ENCODE assay signal across 2 cellular contexts in genomic region chr12:112191840-112192321, GRCh38.
TF ChIP-seq lines count a peak whose summit lies in the region.

No MANE protein-coding gene starts in this region.

TF ChIP-seq in HepG2, 621 proteins besides CTCF, POLR2A, EP300 and RAD21 (continues in another document):
- TF ChIP-seq HOXA9 (CRISPR knock-in tag; IDR thresholded peaks at IDR 0.05; ENCODE audit: borderline replicate concordance), result no peak
- no peak for TF ChIP-seq ZNF563 (CRISPR knock-in tag; IDR thresholded peaks at IDR 0.05)
- TF ChIP-seq ZBTB44 (CRISPR knock-in tag; IDR thresholded peaks at IDR 0.05), result no peak
- TF ChIP-seq FOSL1 (CRISPR knock-in tag; IDR thresholded peaks at IDR 0.05; ENCODE audit: borderline replicate concordance), result no peak
- TF ChIP-seq DNMT1 (CRISPR knock-in tag; IDR thresholded peaks at IDR 0.05), result no peak
- no peak for TF ChIP-seq PREB (CRISPR knock-in tag; IDR thresholded peaks at IDR 0.05)
- no peak for TF ChIP-seq DMTF1 (CRISPR knock-in tag; IDR thresholded peaks at IDR 0.05)
- no peak for TF ChIP-seq U2AF2 (IDR thresholded peaks at IDR 0.05; ENCODE audit: low read depth, low read length)
- TF ChIP-seq CEBPZ (IDR thresholded peaks at IDR 0.05; ENCODE audit: low read length), result no peak
- no peak for TF ChIP-seq HMGXB3 (CRISPR knock-in tag; IDR thresholded peaks at IDR 0.05; ENCODE audit: borderline replicate concordance)
- TF ChIP-seq SNRNP70 (IDR thresholded peaks at IDR 0.05; ENCODE audit: low read depth, low read length), result no peak
- no peak for TF ChIP-seq ZNF543 (CRISPR knock-in tag; IDR thresholded peaks at IDR 0.05)

TF ChIP-seq in endothelial cell of umbilical vein, 7 proteins besides CTCF, POLR2A, EP300 and RAD21:
- TF ChIP-seq EZH2 (IDR thresholded peaks at IDR 0.05; ENCODE audit: borderline replicate concordance, low read depth, low read length, severe bottlenecking) (no peak), POLR2AphosphoS5 (IDR thresholded peaks at IDR 0.05; ENCODE audit: insufficient read depth, low read depth, low read length) (no peak), MAX (IDR thresholded peaks at IDR 0.05; ENCODE audit: insufficient read depth, insufficient read length) (no peak), FOS (IDR thresholded peaks at IDR 0.05; ENCODE audit: borderline replicate concordance, insufficient read depth, low read length) (no peak), MYC (IDR thresholded peaks at IDR 0.05; ENCODE audit: low read depth, low read length) (no peak), GATA2 (IDR thresholded peaks at IDR 0.05; ENCODE audit: insufficient read depth, insufficient read length, low read depth, low read length) (no peak), JUN (IDR thresholded peaks at IDR 0.05; ENCODE audit: borderline replicate concordance, insufficient read depth, insufficient read length, low read depth) (no peak)
